In genomic region chr16:1238903-1239302, GRCh38 we compare ENCODE assay signal across 12 cellular contexts. TPM values are rescaled to one million over a fixed set of nuclear protein-coding genes. Genes with fewer than 3 reads are reported as not detected.
A peak's percentile ranks its signal among the peaks of the same experiment; 100 is the strongest.
DNase-seq lines count a peak whose midpoint lies in the region; ATAC-seq, FAIRE-seq and TF ChIP-seq lines count a peak whose summit lies in the region.
"Not testable (repeated sequence)": the region's sequence is repeated elsewhere in the genome, so short reads cannot be mapped to it uniquely, and the experiment has no call there.
"Had no signal": no experiment of that assay in that cellular context is flagged by ENCODE, and none has a peak within 500 bp of the region (broad histone marks: within the 10 kb centered on the region; RNA-seq: fewer than 3 reads in every experiment).

No MANE protein-coding gene starts in this region.

- H3K4me2 ChIP-seq in GM23338; PC-3 (ENCODE audit: low read length); HepG2 (ENCODE audit: low read depth, low read length): not testable (repeated sequence)
- peak overlapping the region; percentile 68; the same call in 1 of the 2 replicates for H3K4me2 ChIP-seq in MM.1S (ENCODE audit: low read depth, low read length)

- POLR2A ChIA-PET in PC-3 (lab: Charles Lee; ENCODE audit: unreplicated experiment); HepG2 (lab: Yijun Ruan, JAX): not testable (repeated sequence)

- DNase-seq in GM23338 (ENCODE audit: low spot score); MM.1S; PC-3; HepG2 (ENCODE audit: low spot score): not testable (repeated sequence)
- DNase-seq in activated gamma-delta T cell treated with Interleukin-2 at 50 U/mL for 16 hours = peak; percentile 0
- peak; percentile 6 for DNase-seq in glutamatergic neuron
- DNase-seq in spleen = peak; percentile 16

- not testable (repeated sequence) for H3K4me3 Mint-ChIP-seq in GM23338
- H3K4me3 Mint-ChIP-seq in glutamatergic neuron (ENCODE audit: unreplicated experiment) = peak overlapping the region; percentile 28

- 66% methylated on average over 4 of the region's 23 CpGs for WGBS in HepG2 (ENCODE audit: low lambda C conversion rate)
- WGBS in spleen, 5 donors = 70 to 85% (median 73%) methylated on average over 12 to 19 of the region's 23 CpGs

- not testable (repeated sequence) for TF ChIP-seq POLR2A in HepG2 (IDR thresholded peaks at IDR 0.05; ENCODE audit: insufficient read depth in 1 of 2, low read depth in 2 of 2, low read length in 2 of 2); spleen (IDR thresholded peaks at IDR 0.05)

- not testable (repeated sequence) for H3K36me3 Mint-ChIP-seq in GM23338 (ENCODE audit: low read depth); glutamatergic neuron (ENCODE audit: unreplicated experiment)

- not testable (repeated sequence) for H3K9ac ChIP-seq in MM.1S (ENCODE audit: low read length); PC-3 (ENCODE audit: low read length); HepG2 (ENCODE audit: insufficient read depth, low read depth, low read length)

- intact Hi-C loops in PC-3 (cut with micrococcal nuclease); HepG2 (cut with micrococcal nuclease; ENCODE audit: unreplicated experiment); spleen (cut with DNase I; ENCODE audit: low total_unique reads): not testable (repeated sequence)

- not testable (repeated sequence) for H3K79me2 ChIP-seq in GM23338 (replicated peaks; ENCODE audit: insufficient read depth); MM.1S (ENCODE audit: low read length); PC-3 (ENCODE audit: low read length); HepG2 (ENCODE audit: insufficient read depth, low read length)

- ATAC-seq in GM23338 (peak; percentile 58), PC-3 (peak; percentile 56), SK-N-SH treated with all-trans-retinoic acid at 6 μM for 48 hours (peak; percentile 77), HepG2 (peak; percentile 54)

- not testable (repeated sequence) for FAIRE-seq in HepG2 (lab: Jason Lieb, UNC)

- not testable (repeated sequence) for BruUV-seq in PC-3 (replicated peaks; lab: Mats Ljungman, UMichigan); HepG2 (replicated peaks; lab: Mats Ljungman, UMichigan)

- not testable (repeated sequence) for H2AFZ ChIP-seq in GM23338; PC-3 (ENCODE audit: low read length); HepG2 (ENCODE audit: low read length)
- H2AFZ ChIP-seq in MM.1S (ENCODE audit: low read length) = peak overlapping the region; percentile 31; the same call in 1 of the 2 replicates

- TF ChIP-seq CTCF in GM23338 (conservative IDR thresholded peaks at IDR 0.05; ENCODE audit: low read depth in 2 of 2); MM.1S (IDR thresholded peaks at IDR 0.05; ENCODE audit: low read length); PC-3 (conservative IDR thresholded peaks at IDR 0.05; ENCODE audit: low read depth, low read length); glutamatergic neuron (IDR thresholded peaks at IDR 0.05; ENCODE audit: partially characterized antibody, unreplicated experiment); HepG2 (CRISPR knock-in tag; IDR thresholded peaks at IDR 0.05); spleen (IDR thresholded peaks at IDR 0.05 in 8 of 11, conservative IDR thresholded peaks at IDR 0.05 in 3 of 11): not testable (repeated sequence)

- H3K9me3 Mint-ChIP-seq in GM23338; glutamatergic neuron (ENCODE audit: unreplicated experiment): not testable (repeated sequence)

- TF ChIP-seq EP300 in HepG2 (IDR thresholded peaks at IDR 0.05; ENCODE audit: low read depth in 2 of 2, low read length in 2 of 2); HepG2 (CRISPR knock-in tag; IDR thresholded peaks at IDR 0.05; ENCODE audit: borderline replicate concordance): not testable (repeated sequence)

- not testable (repeated sequence) for H3K9me2 ChIP-seq in GM23338 (ENCODE audit: insufficient read depth); MM.1S (replicated peaks; ENCODE audit: insufficient read depth, low read length); PC-3 (replicated peaks; ENCODE audit: low read length)

- H3K9me3 ChIP-seq in MM.1S (replicated peaks; ENCODE audit: insufficient read depth, low read length); PC-3 (ENCODE audit: low read length); HepG2 (ENCODE audit: low read length); spleen: not testable (repeated sequence)

- in situ Hi-C loops in HepG2 (cut with HindIII; ENCODE audit: extremely low pct_ligation_motif_present, low pct_unique_long_range_greater_than_20kb) = not testable (repeated sequence)

- not testable (repeated sequence) for H3K27me3 ChIP-seq in GM23338 (ENCODE audit: insufficient read depth); MM.1S (replicated peaks; ENCODE audit: insufficient read depth, low read length); PC-3 (ENCODE audit: low read length); HepG2 (ENCODE audit: control insufficient read depth in 1 of 2, insufficient read depth in 2 of 2, low read length in 2 of 2); spleen (replicated peaks in 1 of 7)

- H3K4me1 ChIP-seq in GM23338 (ENCODE audit: insufficient read depth); MM.1S (ENCODE audit: low read length); PC-3 (ENCODE audit: insufficient read depth, low read length); HepG2 (ENCODE audit: insufficient read depth, low read length); spleen: not testable (repeated sequence)

- H3K36me3 ChIP-seq in GM23338 (ENCODE audit: insufficient read depth); MM.1S (replicated peaks; ENCODE audit: insufficient read depth, low read length); PC-3 (ENCODE audit: low read depth, low read length); HepG2 (replicated peaks in 1 of 2; ENCODE audit: control insufficient read depth in 1 of 2, insufficient read depth in 2 of 2, low read length in 2 of 2); spleen: not testable (repeated sequence)

- CTCF ChIA-PET in PC-3 (lab: Charles Lee); HepG2 (lab: Yijun Ruan, JAX; ENCODE audit: low intra/inter-chr PET ratio, low total read pairs): not testable (repeated sequence)

- not testable (repeated sequence) for H3K27me3 Mint-ChIP-seq in GM23338 (ENCODE audit: insufficient read depth, low read depth, poor library complexity); glutamatergic neuron (ENCODE audit: unreplicated experiment)

- not testable (repeated sequence) for H4K20me1 ChIP-seq in GM23338 (replicated peaks; ENCODE audit: insufficient read depth); MM.1S (ENCODE audit: insufficient read depth, low read length); PC-3 (ENCODE audit: low read length); HepG2 (ENCODE audit: insufficient read depth, low read length)

- not testable (repeated sequence) for H3K4me3 ChIP-seq in GM23338; PC-3 (ENCODE audit: low read length); HepG2 (replicated peaks in 1 of 3; ENCODE audit: insufficient read depth in 1 of 3, low read depth in 2 of 3, low read length in 3 of 3); spleen
- H3K4me3 ChIP-seq in MM.1S (ENCODE audit: low read length) = peak overlapping the region; percentile 60

- H3F3A ChIP-seq in GM23338 (replicated peaks; ENCODE audit: low read depth); MM.1S (ENCODE audit: insufficient read depth, low read length); PC-3 (ENCODE audit: low read length, unreplicated experiment): not testable (repeated sequence)

- H3K27ac ChIP-seq in GM23338 (ENCODE audit: low read depth); MM.1S (ENCODE audit: low read length); PC-3 (ENCODE audit: low read length); HepG2 (ENCODE audit: extremely low read length, insufficient read depth, low read length); spleen: not testable (repeated sequence)

- not testable (repeated sequence) for TF ChIP-seq RAD21 in HepG2 (CRISPR knock-in tag; IDR thresholded peaks at IDR 0.05)

- not testable (repeated sequence) for H3K27ac Mint-ChIP-seq in GM23338; glutamatergic neuron (ENCODE audit: unreplicated experiment)

- not testable (repeated sequence) for H3K4me1 Mint-ChIP-seq in GM23338; glutamatergic neuron (ENCODE audit: low read depth, unreplicated experiment)

RNA-seq across cellular contexts. Expression of gene TPSAB1, which starts 1.6 kb away (rescaled TPM):
- total RNA-seq in GM23338 (2014; rRNA removed; shearing (Covaris generic)) = not detected in 2 replicates
- not detected in 2 replicates for polyA plus RNA-seq in GM23338 (2016; fragmentation: Nextera tagmentation; extraction: Ambion mirVana)
- total RNA-seq in PC-3 (2014; rRNA removed) = not detected in 2 replicates
- total RNA-seq in glutamatergic neuron (ENCODE audit: unreplicated experiment) = not detected
- not detected in 2 replicates for total RNA-seq in HepG2 (2016; rRNA removed; fragmentation: Illumina TruSeq; extraction: Trizol)
- not detected in 2 replicates for total RNA-seq in HepG2 (2016; cell fraction: cytosol; rRNA removed; fragmentation: Illumina TruSeq; extraction: Trizol; ENCODE audit: low read depth)
- not detected in 2 replicates for total RNA-seq in HepG2 (2016; cell fraction: insoluble cytoplasmic fraction; rRNA removed; fragmentation: Illumina TruSeq; extraction: Trizol)
- not detected in 2 replicates for total RNA-seq in HepG2 (2016; cell fraction: membrane; rRNA removed; fragmentation: Illumina TruSeq; extraction: Trizol)
- not detected in 2 replicates for total RNA-seq in HepG2 (2016; cell fraction: nucleus; rRNA removed; fragmentation: Illumina TruSeq; extraction: Trizol)
- polyA plus RNA-seq in HepG2 (2011; rRNA removed) = 0.05 and 0.12 TPM in 2 replicates
- 0.13 and 0.16 TPM in 2 replicates for polyA plus RNA-seq in HepG2 (2011; cell fraction: cytosol; rRNA removed)
- 0.35 TPM in 1 of 2 replicates, not detected in the other for polyA plus RNA-seq in HepG2 (2011; cell fraction: nucleus; rRNA removed)
- not detected in 2 replicates for polyA plus RNA-seq in HepG2 (2012)
- not detected in 2 replicates for polyA plus RNA-seq in HepG2 (2016; cell fraction: cytosol; fragmentation: Illumina TruSeq; extraction: Trizol; ENCODE audit: low read depth)
- polyA plus RNA-seq in HepG2 (2016; cell fraction: insoluble cytoplasmic fraction; fragmentation: Illumina TruSeq; extraction: Trizol; ENCODE audit: low read depth) = not detected in 2 replicates
- not detected in 2 replicates for polyA plus RNA-seq in HepG2 (2016; cell fraction: membrane; fragmentation: Illumina TruSeq; extraction: Trizol; ENCODE audit: low read depth)
- polyA plus RNA-seq in HepG2 (2016; cell fraction: nucleus; fragmentation: Illumina TruSeq; extraction: Trizol; ENCODE audit: insufficient read depth, low read depth) = not detected in 2 replicates
- polyA minus RNA-seq in HepG2 (2011; rRNA and poly(A)+ RNA removed; ENCODE audit: low replicate concordance) = not detected in 2 replicates
- not detected in 2 replicates for polyA minus RNA-seq in HepG2 (2011; cell fraction: cytosol; rRNA and poly(A)+ RNA removed)
- not detected in 2 replicates for polyA minus RNA-seq in HepG2 (2011; cell fraction: nucleus; rRNA and poly(A)+ RNA removed)
- 10 to 100 TPM in 2 of 7 donors, 1 to 10 TPM in 3, under 1 TPM in 1, not detected in 1; 0.60 to 17.9 (median 1.8) TPM for total RNA-seq in spleen
- under 1 TPM; 0.26 to 0.65 (median 0.59) TPM for polyA plus RNA-seq in spleen
- total RNA-seq: HT-29, LHCN-M2 had no signal

RNA-seq across cellular contexts. Expression of gene TPSB2, which starts 8.9 kb away (rescaled TPM):
- not detected in 2 replicates for total RNA-seq in GM23338 (2014; rRNA removed; shearing (Covaris generic))
- polyA plus RNA-seq in GM23338 (2016; fragmentation: Nextera tagmentation; extraction: Ambion mirVana) (0.23 TPM in 1 of 2 replicates, not detected in the other), HepG2 (2011; rRNA removed) (0.14 TPM in 1 of 2 replicates, not detected in the other), spleen (under 1 TPM in 2 of 3 donors, not detected in 1; 0.29 to 0.50 TPM)
- total RNA-seq in PC-3 (2014; rRNA removed) (not detected in 2 replicates), glutamatergic neuron (ENCODE audit: unreplicated experiment) (not detected), HepG2 (2016; rRNA removed; fragmentation: Illumina TruSeq; extraction: Trizol) (not detected in 2 replicates), spleen (1 to 10 TPM in 4 of 7 donors, not detected in 3; 1.1 to 8.2 (median 4.5) TPM)
- total RNA-seq in HepG2 (2016; cell fraction: cytosol; rRNA removed; fragmentation: Illumina TruSeq; extraction: Trizol; ENCODE audit: low read depth) = not detected in 2 replicates
- not detected in 2 replicates for total RNA-seq in HepG2 (2016; cell fraction: insoluble cytoplasmic fraction; rRNA removed; fragmentation: Illumina TruSeq; extraction: Trizol)
- not detected in 2 replicates for total RNA-seq in HepG2 (2016; cell fraction: membrane; rRNA removed; fragmentation: Illumina TruSeq; extraction: Trizol)
- not detected in 2 replicates for total RNA-seq in HepG2 (2016; cell fraction: nucleus; rRNA removed; fragmentation: Illumina TruSeq; extraction: Trizol)
- polyA plus RNA-seq in HepG2 (2011; cell fraction: cytosol; rRNA removed) = 0.14 and 0.15 TPM in 2 replicates
- polyA plus RNA-seq in HepG2 (2011; cell fraction: nucleus; rRNA removed) = 0.11 TPM in 1 of 2 replicates, not detected in the other
- polyA plus RNA-seq in HepG2 (2012) = not detected in 2 replicates
- polyA plus RNA-seq in HepG2 (2016; cell fraction: cytosol; fragmentation: Illumina TruSeq; extraction: Trizol; ENCODE audit: low read depth) = not detected in 2 replicates
- not detected in 2 replicates for polyA plus RNA-seq in HepG2 (2016; cell fraction: insoluble cytoplasmic fraction; fragmentation: Illumina TruSeq; extraction: Trizol; ENCODE audit: low read depth)
- not detected in 2 replicates for polyA plus RNA-seq in HepG2 (2016; cell fraction: membrane; fragmentation: Illumina TruSeq; extraction: Trizol; ENCODE audit: low read depth)
- polyA plus RNA-seq in HepG2 (2016; cell fraction: nucleus; fragmentation: Illumina TruSeq; extraction: Trizol; ENCODE audit: insufficient read depth, low read depth) = not detected in 2 replicates
- polyA minus RNA-seq in HepG2 (2011; rRNA and poly(A)+ RNA removed; ENCODE audit: low replicate concordance) = not detected in 2 replicates
- polyA minus RNA-seq in HepG2 (2011; cell fraction: cytosol; rRNA and poly(A)+ RNA removed) = not detected in 2 replicates
- polyA minus RNA-seq in HepG2 (2011; cell fraction: nucleus; rRNA and poly(A)+ RNA removed) = not detected in 2 replicates
- total RNA-seq: CD4-positive, alpha-beta T cell; HT-29; LHCN-M2; RPMI7951 had no signal

RNA-seq across cellular contexts. Expression of gene TPSG1, which starts 13.8 kb away (rescaled TPM):
- total RNA-seq in GM23338 (2014; rRNA removed; shearing (Covaris generic)) = not detected in 2 replicates
- polyA plus RNA-seq in GM23338 (2016; fragmentation: Nextera tagmentation; extraction: Ambion mirVana) (0.56 and 0.81 TPM in 2 replicates), HepG2 (2011; rRNA removed) (not detected in 2 replicates), spleen (not detected)
- total RNA-seq in PC-3 (2014; rRNA removed) (not detected in 2 replicates), glutamatergic neuron (ENCODE audit: unreplicated experiment) (not detected), HepG2 (2016; rRNA removed; fragmentation: Illumina TruSeq; extraction: Trizol) (not detected in 2 replicates), spleen (under 1 TPM in 1 of 7 donors, not detected in 6; 0.46 TPM)
- not detected in 2 replicates for total RNA-seq in HepG2 (2016; cell fraction: cytosol; rRNA removed; fragmentation: Illumina TruSeq; extraction: Trizol; ENCODE audit: low read depth)
- total RNA-seq in HepG2 (2016; cell fraction: insoluble cytoplasmic fraction; rRNA removed; fragmentation: Illumina TruSeq; extraction: Trizol) = not detected in 2 replicates
- not detected in 2 replicates for total RNA-seq in HepG2 (2016; cell fraction: membrane; rRNA removed; fragmentation: Illumina TruSeq; extraction: Trizol)
- total RNA-seq in HepG2 (2016; cell fraction: nucleus; rRNA removed; fragmentation: Illumina TruSeq; extraction: Trizol) = not detected in 2 replicates
- 0.04 TPM in 1 of 2 replicates, not detected in the other for polyA plus RNA-seq in HepG2 (2011; cell fraction: cytosol; rRNA removed)
- 0.24 and 0.31 TPM in 2 replicates for polyA plus RNA-seq in HepG2 (2011; cell fraction: nucleus; rRNA removed)
- not detected in 2 replicates for polyA plus RNA-seq in HepG2 (2012)
- polyA plus RNA-seq in HepG2 (2016; cell fraction: cytosol; fragmentation: Illumina TruSeq; extraction: Trizol; ENCODE audit: low read depth) = not detected in 2 replicates
- not detected in 2 replicates for polyA plus RNA-seq in HepG2 (2016; cell fraction: insoluble cytoplasmic fraction; fragmentation: Illumina TruSeq; extraction: Trizol; ENCODE audit: low read depth)
- polyA plus RNA-seq in HepG2 (2016; cell fraction: membrane; fragmentation: Illumina TruSeq; extraction: Trizol; ENCODE audit: low read depth) = not detected in 2 replicates
- polyA plus RNA-seq in HepG2 (2016; cell fraction: nucleus; fragmentation: Illumina TruSeq; extraction: Trizol; ENCODE audit: insufficient read depth, low read depth) = not detected in 2 replicates
- not detected in 2 replicates for polyA minus RNA-seq in HepG2 (2011; rRNA and poly(A)+ RNA removed; ENCODE audit: low replicate concordance)
- not detected in 2 replicates for polyA minus RNA-seq in HepG2 (2011; cell fraction: cytosol; rRNA and poly(A)+ RNA removed)
- polyA minus RNA-seq in HepG2 (2011; cell fraction: nucleus; rRNA and poly(A)+ RNA removed) = not detected in 2 replicates
- total RNA-seq: CD4-positive, alpha-beta T cell; LHCN-M2 had no signal

RNA-seq across cellular contexts. Expression of gene TPSD1, which starts 17.0 kb away (rescaled TPM):
- 0.17 TPM in 1 of 2 replicates, not detected in the other for total RNA-seq in GM23338 (2014; rRNA removed; shearing (Covaris generic))
- polyA plus RNA-seq in GM23338 (2016; fragmentation: Nextera tagmentation; extraction: Ambion mirVana) = not detected in 2 replicates
- total RNA-seq in PC-3 (2014; rRNA removed) = not detected in 2 replicates
- not detected for total RNA-seq in glutamatergic neuron (ENCODE audit: unreplicated experiment)
- total RNA-seq in HepG2 (2016; rRNA removed; fragmentation: Illumina TruSeq; extraction: Trizol) = not detected in 2 replicates
- total RNA-seq in HepG2 (2016; cell fraction: cytosol; rRNA removed; fragmentation: Illumina TruSeq; extraction: Trizol; ENCODE audit: low read depth) = not detected in 2 replicates
- total RNA-seq in HepG2 (2016; cell fraction: insoluble cytoplasmic fraction; rRNA removed; fragmentation: Illumina TruSeq; extraction: Trizol) = not detected in 2 replicates
- not detected in 2 replicates for total RNA-seq in HepG2 (2016; cell fraction: membrane; rRNA removed; fragmentation: Illumina TruSeq; extraction: Trizol)
- total RNA-seq in HepG2 (2016; cell fraction: nucleus; rRNA removed; fragmentation: Illumina TruSeq; extraction: Trizol) = not detected in 2 replicates
- not detected in 2 replicates for polyA plus RNA-seq in HepG2 (2011; rRNA removed)
- polyA plus RNA-seq in HepG2 (2011; cell fraction: cytosol; rRNA removed) = not detected in 2 replicates
- not detected in 2 replicates for polyA plus RNA-seq in HepG2 (2011; cell fraction: nucleus; rRNA removed)
- not detected in 2 replicates for polyA plus RNA-seq in HepG2 (2012)
- polyA plus RNA-seq in HepG2 (2016; cell fraction: cytosol; fragmentation: Illumina TruSeq; extraction: Trizol; ENCODE audit: low read depth) = not detected in 2 replicates
- not detected in 2 replicates for polyA plus RNA-seq in HepG2 (2016; cell fraction: insoluble cytoplasmic fraction; fragmentation: Illumina TruSeq; extraction: Trizol; ENCODE audit: low read depth)
- not detected in 2 replicates for polyA plus RNA-seq in HepG2 (2016; cell fraction: membrane; fragmentation: Illumina TruSeq; extraction: Trizol; ENCODE audit: low read depth)
- not detected in 2 replicates for polyA plus RNA-seq in HepG2 (2016; cell fraction: nucleus; fragmentation: Illumina TruSeq; extraction: Trizol; ENCODE audit: insufficient read depth, low read depth)
- polyA minus RNA-seq in HepG2 (2011; rRNA and poly(A)+ RNA removed; ENCODE audit: low replicate concordance) = not detected in 2 replicates
- not detected in 2 replicates for polyA minus RNA-seq in HepG2 (2011; cell fraction: cytosol; rRNA and poly(A)+ RNA removed)
- not detected in 2 replicates for polyA minus RNA-seq in HepG2 (2011; cell fraction: nucleus; rRNA and poly(A)+ RNA removed)
- total RNA-seq in spleen = under 1 TPM in 1 of 7 donors, not detected in 6; 0.76 TPM
- polyA plus RNA-seq in spleen = under 1 TPM in 1 of 3 donors, not detected in 2; 0.11 TPM
- total RNA-seq: CD4-positive, alpha-beta T cell; HT-29; LHCN-M2; RPMI7951 had no signal
